Comparison of ENCODE assay signal across 1 cellular context in the genomic region with DNA sequence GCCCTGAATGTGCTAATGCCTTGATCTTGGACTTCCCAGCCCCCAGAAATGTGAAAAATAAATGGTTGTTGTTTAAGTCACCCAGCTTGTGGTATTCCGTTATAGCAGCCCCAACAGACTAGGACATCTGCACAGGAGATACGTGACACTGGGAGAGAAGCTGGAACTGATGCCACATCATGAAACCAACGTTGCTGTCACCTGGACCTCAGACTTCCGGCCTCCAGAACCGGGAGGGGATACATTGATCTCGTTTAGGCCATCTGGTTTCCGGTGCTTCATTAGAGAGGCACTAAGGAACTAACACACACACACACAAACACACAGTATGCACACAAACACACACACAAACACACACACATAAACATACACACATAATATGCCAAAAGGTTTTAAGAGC.
TF ChIP-seq lines count a peak whose summit lies in the region.

No MANE protein-coding gene starts in this region.

TF ChIP-seq in H1, 55 proteins besides CTCF, POLR2A, EP300 and RAD21:
- TF ChIP-seq, protein P1, sequence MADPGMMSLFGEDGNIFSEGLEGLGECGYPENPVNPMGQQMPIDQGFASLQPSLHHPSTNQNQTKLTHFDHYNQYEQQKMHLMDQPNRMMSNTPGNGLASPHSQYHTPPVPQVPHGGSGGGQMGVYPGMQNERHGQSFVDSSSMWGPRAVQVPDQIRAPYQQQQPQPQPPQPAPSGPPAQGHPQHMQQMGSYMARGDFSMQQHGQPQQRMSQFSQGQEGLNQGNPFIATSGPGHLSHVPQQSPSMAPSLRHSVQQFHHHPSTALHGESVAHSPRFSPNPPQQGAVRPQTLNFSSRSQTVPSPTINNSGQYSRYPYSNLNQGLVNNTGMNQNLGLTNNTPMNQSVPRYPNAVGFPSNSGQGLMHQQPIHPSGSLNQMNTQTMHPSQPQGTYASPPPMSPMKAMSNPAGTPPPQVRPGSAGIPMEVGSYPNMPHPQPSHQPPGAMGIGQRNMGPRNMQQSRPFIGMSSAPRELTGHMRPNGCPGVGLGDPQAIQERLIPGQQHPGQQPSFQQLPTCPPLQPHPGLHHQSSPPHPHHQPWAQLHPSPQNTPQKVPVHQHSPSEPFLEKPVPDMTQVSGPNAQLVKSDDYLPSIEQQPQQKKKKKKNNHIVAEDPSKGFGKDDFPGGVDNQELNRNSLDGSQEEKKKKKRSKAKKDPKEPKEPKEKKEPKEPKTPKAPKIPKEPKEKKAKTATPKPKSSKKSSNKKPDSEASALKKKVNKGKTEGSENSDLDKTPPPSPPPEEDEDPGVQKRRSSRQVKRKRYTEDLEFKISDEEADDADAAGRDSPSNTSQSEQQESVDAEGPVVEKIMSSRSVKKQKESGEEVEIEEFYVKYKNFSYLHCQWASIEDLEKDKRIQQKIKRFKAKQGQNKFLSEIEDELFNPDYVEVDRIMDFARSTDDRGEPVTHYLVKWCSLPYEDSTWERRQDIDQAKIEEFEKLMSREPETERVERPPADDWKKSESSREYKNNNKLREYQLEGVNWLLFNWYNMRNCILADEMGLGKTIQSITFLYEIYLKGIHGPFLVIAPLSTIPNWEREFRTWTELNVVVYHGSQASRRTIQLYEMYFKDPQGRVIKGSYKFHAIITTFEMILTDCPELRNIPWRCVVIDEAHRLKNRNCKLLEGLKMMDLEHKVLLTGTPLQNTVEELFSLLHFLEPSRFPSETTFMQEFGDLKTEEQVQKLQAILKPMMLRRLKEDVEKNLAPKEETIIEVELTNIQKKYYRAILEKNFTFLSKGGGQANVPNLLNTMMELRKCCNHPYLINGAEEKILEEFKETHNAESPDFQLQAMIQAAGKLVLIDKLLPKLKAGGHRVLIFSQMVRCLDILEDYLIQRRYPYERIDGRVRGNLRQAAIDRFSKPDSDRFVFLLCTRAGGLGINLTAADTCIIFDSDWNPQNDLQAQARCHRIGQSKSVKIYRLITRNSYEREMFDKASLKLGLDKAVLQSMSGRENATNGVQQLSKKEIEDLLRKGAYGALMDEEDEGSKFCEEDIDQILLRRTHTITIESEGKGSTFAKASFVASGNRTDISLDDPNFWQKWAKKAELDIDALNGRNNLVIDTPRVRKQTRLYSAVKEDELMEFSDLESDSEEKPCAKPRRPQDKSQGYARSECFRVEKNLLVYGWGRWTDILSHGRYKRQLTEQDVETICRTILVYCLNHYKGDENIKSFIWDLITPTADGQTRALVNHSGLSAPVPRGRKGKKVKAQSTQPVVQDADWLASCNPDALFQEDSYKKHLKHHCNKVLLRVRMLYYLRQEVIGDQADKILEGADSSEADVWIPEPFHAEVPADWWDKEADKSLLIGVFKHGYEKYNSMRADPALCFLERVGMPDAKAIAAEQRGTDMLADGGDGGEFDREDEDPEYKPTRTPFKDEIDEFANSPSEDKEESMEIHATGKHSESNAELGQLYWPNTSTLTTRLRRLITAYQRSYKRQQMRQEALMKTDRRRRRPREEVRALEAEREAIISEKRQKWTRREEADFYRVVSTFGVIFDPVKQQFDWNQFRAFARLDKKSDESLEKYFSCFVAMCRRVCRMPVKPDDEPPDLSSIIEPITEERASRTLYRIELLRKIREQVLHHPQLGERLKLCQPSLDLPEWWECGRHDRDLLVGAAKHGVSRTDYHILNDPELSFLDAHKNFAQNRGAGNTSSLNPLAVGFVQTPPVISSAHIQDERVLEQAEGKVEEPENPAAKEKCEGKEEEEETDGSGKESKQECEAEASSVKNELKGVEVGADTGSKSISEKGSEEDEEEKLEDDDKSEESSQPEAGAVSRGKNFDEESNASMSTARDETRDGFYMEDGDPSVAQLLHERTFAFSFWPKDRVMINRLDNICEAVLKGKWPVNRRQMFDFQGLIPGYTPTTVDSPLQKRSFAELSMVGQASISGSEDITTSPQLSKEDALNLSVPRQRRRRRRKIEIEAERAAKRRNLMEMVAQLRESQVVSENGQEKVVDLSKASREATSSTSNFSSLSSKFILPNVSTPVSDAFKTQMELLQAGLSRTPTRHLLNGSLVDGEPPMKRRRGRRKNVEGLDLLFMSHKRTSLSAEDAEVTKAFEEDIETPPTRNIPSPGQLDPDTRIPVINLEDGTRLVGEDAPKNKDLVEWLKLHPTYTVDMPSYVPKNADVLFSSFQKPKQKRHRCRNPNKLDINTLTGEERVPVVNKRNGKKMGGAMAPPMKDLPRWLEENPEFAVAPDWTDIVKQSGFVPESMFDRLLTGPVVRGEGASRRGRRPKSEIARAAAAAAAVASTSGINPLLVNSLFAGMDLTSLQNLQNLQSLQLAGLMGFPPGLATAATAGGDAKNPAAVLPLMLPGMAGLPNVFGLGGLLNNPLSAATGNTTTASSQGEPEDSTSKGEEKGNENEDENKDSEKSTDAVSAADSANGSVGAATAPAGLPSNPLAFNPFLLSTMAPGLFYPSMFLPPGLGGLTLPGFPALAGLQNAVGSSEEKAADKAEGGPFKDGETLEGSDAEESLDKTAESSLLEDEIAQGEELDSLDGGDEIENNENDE (IDR thresholded peaks at IDR 0.05; ENCODE audit: insufficient replicate concordance, low read length): no peak
- no peak for TF ChIP-seq TEAD4 (IDR thresholded peaks at IDR 0.05; ENCODE audit: low read depth, low read length)
- TF ChIP-seq CREB1 (IDR thresholded peaks at IDR 0.05): no peak
- TF ChIP-seq SIRT6 (IDR thresholded peaks at IDR 0.05; ENCODE audit: low read length): no peak
- no peak for TF ChIP-seq NANOG (IDR thresholded peaks at IDR 0.05; ENCODE audit: insufficient read depth, low read depth, low read length, poor library complexity, severe bottlenecking)
